20 cellular contexts compared by ENCODE assay signal in the genomic region with DNA sequence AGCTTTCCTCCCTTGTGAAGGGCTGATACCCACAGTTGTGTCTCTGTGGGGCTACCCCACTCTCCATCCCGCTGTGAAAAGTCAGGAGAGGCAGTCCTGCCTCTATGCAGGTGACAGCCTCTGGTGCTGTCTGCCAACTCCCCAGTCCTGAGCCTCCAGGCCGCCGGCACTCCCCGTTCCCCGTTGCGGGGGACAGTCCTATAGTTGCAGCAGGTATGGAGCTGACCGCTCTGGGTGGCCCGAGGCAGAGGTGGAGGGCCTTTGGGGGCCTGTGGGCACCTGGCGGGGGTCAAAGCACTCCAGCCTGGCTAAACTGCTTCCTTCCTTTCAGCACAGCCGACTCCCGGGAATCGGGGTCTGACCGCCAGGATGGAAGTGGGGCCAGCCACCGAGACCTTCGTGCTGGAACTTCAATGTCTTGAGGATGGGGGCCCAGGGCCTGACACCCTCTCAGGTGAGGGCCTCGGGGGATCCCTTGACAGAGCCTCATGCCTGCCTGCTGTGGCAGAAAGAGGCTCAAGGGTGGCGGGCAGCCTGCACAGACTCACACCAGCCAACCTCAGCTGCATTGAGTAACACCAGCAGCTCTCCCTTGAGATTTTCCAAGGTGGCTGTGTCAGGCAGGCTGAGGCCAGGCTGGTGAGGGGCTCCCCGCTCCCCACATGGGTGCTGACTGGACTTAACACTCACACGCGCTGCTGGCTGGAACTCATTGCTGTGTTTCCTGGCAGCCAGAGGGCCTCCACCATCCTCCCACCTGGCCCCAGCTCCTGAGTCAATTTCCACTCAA. TPM values are rescaled to one million over a fixed set of nuclear protein-coding genes. Genes with fewer than 3 reads are reported as not detected.
DNase-seq lines count a peak whose midpoint lies in the region; ATAC-seq, FAIRE-seq and TF ChIP-seq lines count a peak whose summit lies in the region.
"Had no signal": no experiment of that assay in that cellular context is flagged by ENCODE, and none has a peak within 500 bp of the region (broad histone marks: within the 10 kb centered on the region; RNA-seq: fewer than 3 reads in every experiment).

No MANE protein-coding gene starts in this region.

- peak overlapping the region; percentile 76 for H3K4me3 Mint-ChIP-seq in Caco-2 (ENCODE audit: unreplicated experiment)
- peak overlapping the region; percentile 70 for H3K4me3 Mint-ChIP-seq in natural killer cell treated with Interleukin-12 subunit alpha and Interleukin-12 subunit beta and Interleukin-15 and Interleukin-18, amount 100 ng/mL, for 72 hours

- H3K9me3 ChIP-seq in BLaER1 treated with 17β-estradiol and CSF1 and Interleukin-3, amounts not matched to agents 10 nM and 100 nM (replicated peaks in 1 of 11) = peaks cover 0 to 5% (median 0%) of the 10 kb centered on the region in 11 experiments; a peak in 3 of 22 replicates
- H3K9me3 ChIP-seq in Caco-2 = no peaks in the 10 kb centered on the region
- H3K9me3 ChIP-seq in K562 (replicated peaks; ENCODE audit: control insufficient read depth, insufficient read depth, low read depth, low read length) = no peaks in the 10 kb centered on the region
- H3K9me3 ChIP-seq: heart right ventricle, neutrophil, right atrium auricular region, SJCRH30 had no signal

- BruUV-seq in Caco-2 (replicated peaks; lab: Mats Ljungman, UMichigan) (no TSS peak), K562 (replicated peaks; lab: Mats Ljungman, UMichigan) (no TSS peak)

- H3K36me3 Mint-ChIP-seq in Caco-2 (ENCODE audit: insufficient read depth, unreplicated experiment) = no peaks in the 10 kb centered on the region
- H3K36me3 Mint-ChIP-seq in natural killer cell treated with Interleukin-12 subunit alpha and Interleukin-12 subunit beta and Interleukin-15 and Interleukin-18, amount 100 ng/mL, for 72 hours = peaks cover 4% of the 10 kb centered on the region

- DNase-seq in Caco-2 = no peak
- no peak for DNase-seq in K562 (ENCODE audit: extremely low read depth in 1 of 4, low spot score in 3 of 4)
- DNase-seq in natural killer cell treated with Interleukin-12 subunit alpha and Interleukin-12 subunit beta and Interleukin-15 and Interleukin-18, amount 100 ng/mL, for 72 hours (ENCODE audit: low spot score) = no peak
- DNase-seq: DMS 273 treated with DMSO at 0.1 percent for 48 hours, GF-D8, heart right ventricle, Karpas-422, NCI-H2107, NCI-H526 treated with DMSO at 0.1 percent for 48 hours, T1000 had no signal

- H3K4me1 Mint-ChIP-seq in Caco-2 (ENCODE audit: low read depth, unreplicated experiment) = no peaks in the 10 kb centered on the region
- peaks cover 11 to 20% of the 10 kb centered on the region in 2 donors for H3K4me1 Mint-ChIP-seq in natural killer cell treated with Interleukin-12 subunit alpha and Interleukin-12 subunit beta and Interleukin-15 and Interleukin-18, amount 100 ng/mL, for 72 hours (ENCODE audit: low read depth in 2 of 2)

- TF ChIP-seq CTCF in Caco-2 (IDR thresholded peaks at IDR 0.05; ENCODE audit: insufficient read depth in 1 of 2, low read depth in 1 of 2, low read length in 1 of 2, severe bottlenecking in 1 of 2, unreplicated experiment in 1 of 2) (no peak), K562 (IDR thresholded peaks at IDR 0.05 in 2 of 3, conservative IDR thresholded peaks at IDR 0.05 in 1 of 3; ENCODE audit: insufficient read depth in 2 of 3, low read depth in 1 of 3, low read length in 3 of 3) (no peak)

- no peak overlapping the region for H3K9ac ChIP-seq in BLaER1 treated with 17β-estradiol and CSF1 and Interleukin-3, amounts not matched to agents 10 nM and 100 nM
- peak overlapping the region in 1 of 2 experiments; percentile 35; a peak in 1 of 4 replicates for H3K9ac ChIP-seq in K562 (ENCODE audit: insufficient read depth in 1 of 2, low read depth in 2 of 2, low read length in 2 of 2)

- intact Hi-C loops in Caco-2 (cut with micrococcal nuclease; ENCODE audit: unreplicated experiment) (loop anchor here (10.0 kb wide), 1 partner anchor 318 kb away; no protein-coding TSS in a partner anchor), K562 (cut with micrococcal nuclease) (no loop called here)

- H3K27ac Mint-ChIP-seq in Caco-2 (ENCODE audit: unreplicated experiment) = no peak overlapping the region
- no peak overlapping the region for H3K27ac Mint-ChIP-seq in natural killer cell treated with Interleukin-12 subunit alpha and Interleukin-12 subunit beta and Interleukin-15 and Interleukin-18, amount 100 ng/mL, for 72 hours

- peaks cover 49 to 72% (median 62%) of the 10 kb centered on the region in 11 experiments for H3K27me3 ChIP-seq in BLaER1 treated with 17β-estradiol and CSF1 and Interleukin-3, amounts not matched to agents 10 nM and 100 nM
- H3K27me3 ChIP-seq in Caco-2 (replicated peaks; ENCODE audit: control insufficient read depth, insufficient read depth, low read length) (no peaks in the 10 kb centered on the region), K562 (ENCODE audit: control insufficient read depth in 2 of 2, insufficient read depth in 2 of 2, low read length in 2 of 2) (peaks cover 46 to 83% of the 10 kb centered on the region in 2 experiments)
- H3K27me3 ChIP-seq: right atrium auricular region, SJCRH30 had no signal

- no peaks in the 10 kb centered on the region for H3K27me3 Mint-ChIP-seq in Caco-2 (ENCODE audit: insufficient read depth, unreplicated experiment)
- no peaks in the 10 kb centered on the region for H3K27me3 Mint-ChIP-seq in natural killer cell treated with Interleukin-12 subunit alpha and Interleukin-12 subunit beta and Interleukin-15 and Interleukin-18, amount 100 ng/mL, for 72 hours

- H3K4me1 ChIP-seq in BLaER1 treated with 17β-estradiol and CSF1 and Interleukin-3, amounts not matched to agents 10 nM and 100 nM = peaks cover 21 to 45% (median 33%) of the 10 kb centered on the region in 10 experiments
- H3K4me1 ChIP-seq in Caco-2 (peaks cover 16% of the 10 kb centered on the region), K562 (replicated peaks in 1 of 2; ENCODE audit: control insufficient read depth in 2 of 2, insufficient read depth in 2 of 2, low read length in 2 of 2) (peaks cover 0 to 25% of the 10 kb centered on the region in 2 experiments; a peak in 2 of 5 replicates)

- no peak for FAIRE-seq in K562 (lab: Jason Lieb, UNC)
- FAIRE-seq: GM12891, islet of Langerhans had no signal

- TF ChIP-seq POLR2A in K562 (conservative IDR thresholded peaks at IDR 0.05) = no peak

- H3K9me1 ChIP-seq in K562 (ENCODE audit: control insufficient read depth, insufficient read depth, low read length) = no peaks in the 10 kb centered on the region

- whole genome bisulfite sequencing in K562 (ENCODE audit: insufficient coverage, low coverage, missing lambda C conversion rate) = 4% methylated on average over 20 of the region's 20 CpGs

- CTCF ChIA-PET in Caco-2 (lab: Charles Lee) (no interaction called here), K562 (lab: Yijun Ruan, JAX; ENCODE audit: low intra/inter-chr PET ratio) (no interaction called here)

- peaks cover 0 to 42% (median 5%) of the 10 kb centered on the region in 11 experiments; a peak in 9 of 22 replicates for H4K20me1 ChIP-seq in BLaER1 treated with 17β-estradiol and CSF1 and Interleukin-3, amounts not matched to agents 10 nM and 100 nM
- H4K20me1 ChIP-seq in K562 (replicated peaks; ENCODE audit: control insufficient read depth, insufficient read depth, low read length) = no peaks in the 10 kb centered on the region

- TF ChIP-seq RAD21 in K562 (CRISPR knock-in tag; conservative IDR thresholded peaks at IDR 0.05 in 1 of 2, IDR thresholded peaks at IDR 0.05 in 1 of 2) = no peak

- H3K4me2 ChIP-seq in BLaER1 treated with 17β-estradiol and CSF1 and Interleukin-3, amounts not matched to agents 10 nM and 100 nM = peak overlapping the region in 7 of 11 experiments; percentile 8 to 37 (median 28); a peak in 9 of 22 replicates
- H3K4me2 ChIP-seq in K562 (ENCODE audit: insufficient read depth, low read length) = no peak overlapping the region

- ATAC-seq in K562 (peak; percentile 28; the same call in 2 of the 3 replicates), GM18511 (IDR thresholded peaks at IDR 0.05; ENCODE audit: unreplicated experiment) (no peak), HG02884 (IDR thresholded peaks at IDR 0.05; ENCODE audit: unreplicated experiment) (no peak), GM18861 (IDR thresholded peaks at IDR 0.05; ENCODE audit: unreplicated experiment) (no peak)
- ATAC-seq in natural killer cell treated with Interleukin-12 subunit alpha and Interleukin-12 subunit beta and Interleukin-15 and Interleukin-18, amount 100 ng/mL, for 72 hours = peak in 1 of 2 donors; percentile 7

- in situ Hi-C loops in K562 (cut with MboI) = no loop called here

- POLR2A ChIA-PET in Caco-2 (lab: Charles Lee) = no interaction called here
- POLR2A ChIA-PET in K562 (lab: Yijun Ruan, JAX) = interaction anchor here (1.5 kb wide), 1 partner anchor 12 kb away, joined by 5 read pairs; no protein-coding TSS in a partner anchor

- H3K4me3 ChIP-seq in BLaER1 treated with 17β-estradiol and CSF1 and Interleukin-3, amounts not matched to agents 10 nM and 100 nM = no peak overlapping the region
- no peak overlapping the region for H3K4me3 ChIP-seq in Caco-2 (ENCODE audit: low read depth, low read length)
- H3K4me3 ChIP-seq in K562 = no peak overlapping the region
- H3K4me3 ChIP-seq: lung had no signal

- no peaks in the 10 kb centered on the region for H3K79me2 ChIP-seq in K562 (ENCODE audit: control insufficient read depth, insufficient read depth, low read length)

- no peaks in the 10 kb centered on the region for H3K36me3 ChIP-seq in BLaER1 treated with 17β-estradiol and CSF1 and Interleukin-3, amounts not matched to agents 10 nM and 100 nM
- H3K36me3 ChIP-seq in Caco-2 (ENCODE audit: control insufficient read depth, insufficient read depth, low read length) (no peaks in the 10 kb centered on the region; the same call in 1 of the 2 replicates), K562 (ENCODE audit: control insufficient read depth, insufficient read depth, low read length) (no peaks in the 10 kb centered on the region)
- H3K36me3 ChIP-seq: neutrophil had no signal

- TF ChIP-seq EP300 in K562 (IDR thresholded peaks at IDR 0.05; ENCODE audit: low read length) = no peak

- H2AFZ ChIP-seq in K562 (ENCODE audit: low read depth, low read length) = no peak overlapping the region

- no peaks in the 10 kb centered on the region for H3K9me3 Mint-ChIP-seq in Caco-2 (ENCODE audit: unreplicated experiment)
- no peaks in the 10 kb centered on the region for H3K9me3 Mint-ChIP-seq in natural killer cell treated with Interleukin-12 subunit alpha and Interleukin-12 subunit beta and Interleukin-15 and Interleukin-18, amount 100 ng/mL, for 72 hours

- H3K27ac ChIP-seq in BLaER1 treated with 17β-estradiol and CSF1 and Interleukin-3, amounts not matched to agents 10 nM and 100 nM = no peak overlapping the region
- no peak overlapping the region for H3K27ac ChIP-seq in K562 (ENCODE audit: extremely low read depth, low read depth, low read length)
- H3K27ac ChIP-seq: neutrophil, right atrium auricular region, SJCRH30 had no signal

RNA-seq across cellular contexts. Expression of a gene that starts 1.6 kb away (rescaled TPM):
- total RNA-seq in Caco-2 (2022) (10.1 and 12.3 TPM in 2 replicates), K562 (2014; rRNA removed) (0.04 TPM in 1 of 2 replicates, not detected in the other), K562 (2014; rRNA removed; fragmentation: Illumina TruSeq; extraction: Trizol) (not detected in 2 replicates), K562 (2015; rRNA removed; fragmentation: Illumina TruSeq; extraction: Trizol) (not detected in 2 replicates), K562 (2021) (not detected in 2 replicates)
- total RNA-seq in K562 (2011; cell fraction: chromatin; rRNA removed; ENCODE audit: low replicate concordance) = not detected in 2 replicates
- total RNA-seq in K562 (2011; cell fraction: nucleolus; rRNA removed) = 0.17 TPM in 1 of 2 replicates, not detected in the other
- not detected in 2 replicates for total RNA-seq in K562 (2011; cell fraction: nucleoplasm; rRNA removed)
- polyA plus RNA-seq in K562 (2011; rRNA removed) (0.05 TPM in 1 of 2 replicates, not detected in the other), K562 (2014; fragmentation: Illumina TruSeq; extraction: Trizol) (0.03 TPM in 1 of 2 replicates, not detected in the other), K562 (2014; fragmentation: Nextera tagmentation; extraction: Ambion mirVana) (not detected), K562 (2014; rRNA removed) (not detected in 2 replicates)
- polyA plus RNA-seq in K562 (2011; cell fraction: cytosol; rRNA removed) = 0.01 and 0.03 TPM in 2 replicates
- 0.04 TPM in 1 of 2 replicates, not detected in the other for polyA plus RNA-seq in K562 (2011; cell fraction: nucleus; rRNA removed)
- polyA plus RNA-seq in K562 (2012) = 0.06 TPM in 1 of 2 replicates, not detected in the other
- polyA minus RNA-seq in K562 (2011; rRNA and poly(A)+ RNA removed) = 0.32 TPM in 1 of 2 replicates, not detected in the other
- not detected in 2 replicates for polyA minus RNA-seq in K562 (2011; cell fraction: cytosol; rRNA and poly(A)+ RNA removed)
- not detected in 2 replicates for polyA minus RNA-seq in K562 (2011; cell fraction: nucleus; rRNA and poly(A)+ RNA removed)
- 1 to 10 TPM in 1 of 2 donors, under 1 TPM in 1; 0.56 to 1.0 TPM for total RNA-seq in natural killer cell treated with Interleukin-12 subunit alpha and Interleukin-12 subunit beta and Interleukin-15 and Interleukin-18, amount 100 ng/mL, for 72 hours

RNA-seq across cellular contexts. Expression of a gene that starts 20.1 kb away (rescaled TPM):
- total RNA-seq in Caco-2 (2022) = 34.1 and 34.3 TPM in 2 replicates
- 41.8 and 68.9 TPM in 2 replicates for total RNA-seq in K562 (2011; cell fraction: chromatin; rRNA removed; ENCODE audit: low replicate concordance)
- 30.9 and 36.6 TPM in 2 replicates for total RNA-seq in K562 (2011; cell fraction: nucleolus; rRNA removed)
- 33.3 and 35.6 TPM in 2 replicates for total RNA-seq in K562 (2011; cell fraction: nucleoplasm; rRNA removed)
- total RNA-seq in K562 (2014; rRNA removed) = 18.6 and 20.5 TPM in 2 replicates
- total RNA-seq in K562 (2014; rRNA removed; fragmentation: Illumina TruSeq; extraction: Trizol) = 9.2 and 10.4 TPM in 2 replicates
- 7.3 and 7.8 TPM in 2 replicates for total RNA-seq in K562 (2015; rRNA removed; fragmentation: Illumina TruSeq; extraction: Trizol)
- total RNA-seq in K562 (2021) = 25.2 and 34.0 TPM in 2 replicates
- 8.6 and 9.7 TPM in 2 replicates for polyA plus RNA-seq in K562 (2011; rRNA removed)
- 5.9 and 13.5 TPM in 2 replicates for polyA plus RNA-seq in K562 (2011; cell fraction: cytosol; rRNA removed)
- polyA plus RNA-seq in K562 (2011; cell fraction: nucleus; rRNA removed) = 38.1 and 50.4 TPM in 2 replicates
- 17.3 and 23.1 TPM in 2 replicates for polyA plus RNA-seq in K562 (2012)
- polyA plus RNA-seq in K562 (2014; fragmentation: Illumina TruSeq; extraction: Trizol) = 7.0 and 9.8 TPM in 2 replicates
- under 1 TPM; 0.10 to 0.14 TPM for polyA plus RNA-seq in K562 (2014; fragmentation: Nextera tagmentation; extraction: Ambion mirVana)
- polyA plus RNA-seq in K562 (2014; rRNA removed) = 15.5 and 16.3 TPM in 2 replicates
- 7.3 and 7.4 TPM in 2 replicates for polyA minus RNA-seq in K562 (2011; rRNA and poly(A)+ RNA removed)
- polyA minus RNA-seq in K562 (2011; cell fraction: cytosol; rRNA and poly(A)+ RNA removed) = 8.6 and 8.7 TPM in 2 replicates
- polyA minus RNA-seq in K562 (2011; cell fraction: nucleus; rRNA and poly(A)+ RNA removed) = 9.0 and 12.6 TPM in 2 replicates
- 10 to 100 TPM; 28.3 to 39.8 TPM for total RNA-seq in natural killer cell treated with Interleukin-12 subunit alpha and Interleukin-12 subunit beta and Interleukin-15 and Interleukin-18, amount 100 ng/mL, for 72 hours

RNA-seq across cellular contexts. Expression of a gene that starts 27.2 kb away (rescaled TPM):
- total RNA-seq in Caco-2 (2022) (24.7 and 29.6 TPM in 2 replicates), K562 (2014; rRNA removed) (12.6 and 21.2 TPM in 2 replicates), K562 (2014; rRNA removed; fragmentation: Illumina TruSeq; extraction: Trizol) (8.3 and 8.4 TPM in 2 replicates), K562 (2015; rRNA removed; fragmentation: Illumina TruSeq; extraction: Trizol) (10.3 and 10.9 TPM in 2 replicates), K562 (2021) (23.5 and 24.6 TPM in 2 replicates)
- 27.7 and 71.3 TPM in 2 replicates for total RNA-seq in K562 (2011; cell fraction: chromatin; rRNA removed; ENCODE audit: low replicate concordance)
- 41.2 and 44.5 TPM in 2 replicates for total RNA-seq in K562 (2011; cell fraction: nucleolus; rRNA removed)
- total RNA-seq in K562 (2011; cell fraction: nucleoplasm; rRNA removed) = 27.3 and 28.3 TPM in 2 replicates
- polyA plus RNA-seq in K562 (2011; rRNA removed) (11.6 and 17.2 TPM in 2 replicates), K562 (2014; fragmentation: Illumina TruSeq; extraction: Trizol) (26.4 and 28.9 TPM in 2 replicates), K562 (2014; fragmentation: Nextera tagmentation; extraction: Ambion mirVana) (under 1 TPM; 0.52 to 0.57 TPM), K562 (2014; rRNA removed) (16.8 and 17.9 TPM in 2 replicates)
- polyA plus RNA-seq in K562 (2011; cell fraction: cytosol; rRNA removed) = 17.0 and 23.4 TPM in 2 replicates
- 20.9 and 27.8 TPM in 2 replicates for polyA plus RNA-seq in K562 (2011; cell fraction: nucleus; rRNA removed)
- polyA plus RNA-seq in K562 (2012) = 21.6 and 35.8 TPM in 2 replicates
- 7.0 and 7.2 TPM in 2 replicates for polyA minus RNA-seq in K562 (2011; rRNA and poly(A)+ RNA removed)
- polyA minus RNA-seq in K562 (2011; cell fraction: cytosol; rRNA and poly(A)+ RNA removed) = 8.8 and 11.4 TPM in 2 replicates
- 8.8 and 8.9 TPM in 2 replicates for polyA minus RNA-seq in K562 (2011; cell fraction: nucleus; rRNA and poly(A)+ RNA removed)
- total RNA-seq in natural killer cell treated with Interleukin-12 subunit alpha and Interleukin-12 subunit beta and Interleukin-15 and Interleukin-18, amount 100 ng/mL, for 72 hours = 10 to 100 TPM; 42.5 to 58.6 TPM

RNA-seq across cellular contexts. Expression of a gene that starts 39.8 kb away (rescaled TPM):
- total RNA-seq in Caco-2 (2022) (69.9 and 78.9 TPM in 2 replicates), K562 (2014; rRNA removed) (33.4 and 44.9 TPM in 2 replicates), K562 (2014; rRNA removed; fragmentation: Illumina TruSeq; extraction: Trizol) (58.3 and 59.1 TPM in 2 replicates), K562 (2015; rRNA removed; fragmentation: Illumina TruSeq; extraction: Trizol) (53.5 and 53.8 TPM in 2 replicates), K562 (2021) (54.1 and 58.7 TPM in 2 replicates)
- total RNA-seq in K562 (2011; cell fraction: chromatin; rRNA removed; ENCODE audit: low replicate concordance) = 108 and 190 TPM in 2 replicates
- total RNA-seq in K562 (2011; cell fraction: nucleolus; rRNA removed) = 140 and 154 TPM in 2 replicates
- total RNA-seq in K562 (2011; cell fraction: nucleoplasm; rRNA removed) = 158 and 180 TPM in 2 replicates
- polyA plus RNA-seq in K562 (2011; rRNA removed) (106 and 124 TPM in 2 replicates), K562 (2014; fragmentation: Illumina TruSeq; extraction: Trizol) (64.3 and 71.1 TPM in 2 replicates), K562 (2014; fragmentation: Nextera tagmentation; extraction: Ambion mirVana) (10 to 100 TPM; 58.9 to 77.0 TPM), K562 (2014; rRNA removed) (52.5 and 60.4 TPM in 2 replicates)
- 175 and 252 TPM in 2 replicates for polyA plus RNA-seq in K562 (2011; cell fraction: cytosol; rRNA removed)
- 125 and 165 TPM in 2 replicates for polyA plus RNA-seq in K562 (2011; cell fraction: nucleus; rRNA removed)
- 55.6 and 112 TPM in 2 replicates for polyA plus RNA-seq in K562 (2012)
- 185 and 193 TPM in 2 replicates for polyA minus RNA-seq in K562 (2011; rRNA and poly(A)+ RNA removed)
- 41.9 and 55.5 TPM in 2 replicates for polyA minus RNA-seq in K562 (2011; cell fraction: cytosol; rRNA and poly(A)+ RNA removed)
- 36.5 and 65.0 TPM in 2 replicates for polyA minus RNA-seq in K562 (2011; cell fraction: nucleus; rRNA and poly(A)+ RNA removed)
- 10 to 100 TPM; 20.6 to 33.5 TPM for total RNA-seq in natural killer cell treated with Interleukin-12 subunit alpha and Interleukin-12 subunit beta and Interleukin-15 and Interleukin-18, amount 100 ng/mL, for 72 hours
